ENCODE assay signal across 10 cellular contexts in genomic region chr9:133737071-133737773, GRCh38. TPM values are rescaled to one million over a fixed set of nuclear protein-coding genes. Genes with fewer than 3 reads are reported as not detected.
DNase-seq lines count a peak whose midpoint lies in the region; ATAC-seq and TF ChIP-seq lines count a peak whose summit lies in the region.
"Had no signal": no experiment of that assay in that cellular context is flagged by ENCODE, and none has a peak within 500 bp of the region (broad histone marks: within the 10 kb centered on the region; RNA-seq: fewer than 3 reads in every experiment).

No MANE protein-coding gene starts in this region.

- no peaks in the 10 kb centered on the region for H3K27me3 ChIP-seq in iPS-20b (ENCODE audit: insufficient read depth, low read length)
- H3K27me3 ChIP-seq in sigmoid colon, result no peaks in the 10 kb centered on the region
- H3K27me3 ChIP-seq in HAP-1 (ENCODE audit: low read depth), result no peaks in the 10 kb centered on the region
- H3K27me3 ChIP-seq: adrenal gland had no signal

- no peak for TF ChIP-seq CTCF in sigmoid colon (IDR thresholded peaks at IDR 0.05)

- H3K27ac ChIP-seq in iPS-20b (ENCODE audit: low read length) (no peak overlapping the region), sigmoid colon (no peak overlapping the region)
- H3K27ac ChIP-seq: adrenal gland, KMS-11 had no signal

- no peak for ATAC-seq in HG02938 (IDR thresholded peaks at IDR 0.05; ENCODE audit: unreplicated experiment)

- 65 to 72% methylated on average over 15 of the region's 15 CpGs for WGBS in sigmoid colon, 2 donors

- H3K4me1 ChIP-seq in ES-I3 (ENCODE audit: insufficient read depth, low read length), result peaks cover 27% of the 10 kb centered on the region; the same call in 1 of the 2 replicates
- H3K4me1 ChIP-seq in iPS-20b (ENCODE audit: insufficient read depth, low read length), result peaks cover 9% of the 10 kb centered on the region; the same call in 1 of the 2 replicates
- peaks cover 0 to 16% (median 15%) of the 10 kb centered on the region in 4 donors for H3K4me1 ChIP-seq in sigmoid colon
- no peaks in the 10 kb centered on the region for H3K4me1 ChIP-seq in HAP-1
- H3K4me1 ChIP-seq: adrenal gland had no signal

- peak; percentile 67 for DNase-seq in NCI-H2196 (lab: John Stamatoyannopoulos, UW; ENCODE audit: unreplicated experiment)
- DNase-seq in sigmoid colon, result peak; percentile 56
- no peak for DNase-seq in NOMO-1 (lab: John Stamatoyannopoulos, UW; ENCODE audit: unreplicated experiment in 2 of 2)
- DNase-seq in HAP-1 (ENCODE audit: low spot score in 2 of 2), result no peak

- no peak for TF ChIP-seq POLR2A in sigmoid colon (IDR thresholded peaks at IDR 0.05)

- H3K4me3 ChIP-seq in iPS-20b (ENCODE audit: low read length), result 0 out of 2 replicates have a peak overlapping the region, but pooled peaks have one; percentile 38
- H3K4me3 ChIP-seq in sigmoid colon, result peak overlapping the region in 2 of 4 donors; percentile 40 to 51
- H3K4me3 ChIP-seq in HAP-1, result no peak overlapping the region
- H3K4me3 ChIP-seq: mucosa of descending colon had no signal

- H3K9ac ChIP-seq in ES-I3 (ENCODE audit: low read depth, low read length) (peak overlapping the region; percentile 26; the same call in 1 of the 2 replicates), iPS-20b (ENCODE audit: low read depth, low read length) (no peak overlapping the region)
- H3K9ac ChIP-seq: KMS-11 had no signal

- H3K9me3 ChIP-seq in ES-I3 (ENCODE audit: control insufficient read depth, insufficient read depth, low read length) (no peaks in the 10 kb centered on the region), iPS-20b (ENCODE audit: insufficient read depth, low read depth, low read length) (no peaks in the 10 kb centered on the region), sigmoid colon (no peaks in the 10 kb centered on the region), HAP-1 (no peaks in the 10 kb centered on the region)
- H3K9me3 ChIP-seq: adrenal gland, mucosa of descending colon had no signal

- in situ Hi-C loops in HAP-1 (cut with MboI; ENCODE audit: low sequenced_read_pairs), result no loop called here

- TF ChIP-seq EP300 in sigmoid colon (IDR thresholded peaks at IDR 0.05), result no peak

- intact Hi-C loops in sigmoid colon (cut with DNase I), result loop anchor here (10.0 kb wide), 1 partner anchor 322 kb away; the partner anchor contains the start of gene REXO4

- H3K36me3 ChIP-seq in ES-I3 (ENCODE audit: insufficient read depth, low read length) (no peaks in the 10 kb centered on the region), iPS-20b (ENCODE audit: insufficient read depth, low read depth, low read length) (no peaks in the 10 kb centered on the region), sigmoid colon (no peaks in the 10 kb centered on the region), HAP-1 (replicated peaks) (no peaks in the 10 kb centered on the region)
- H3K36me3 ChIP-seq: adrenal gland had no signal

RNA-seq across cellular contexts. Expression of gene SARDH, which starts 0.9 kb away (rescaled TPM):
- 1 to 10 TPM in 3 of 4 donors, under 1 TPM in 1; 0.49 to 3.0 (median 2.4) TPM for total RNA-seq in sigmoid colon
- polyA plus RNA-seq in sigmoid colon, result 1 to 10 TPM in 1 of 3 donors, under 1 TPM in 1, not detected in 1; 0.60 to 2.1 TPM

Comparison
In these comparisons a context has a peak if more than half of its experiments do, and no peak if none do; other contexts are left out.
1. DNase-seq: peak in NCI-H2196 (single experiment) and sigmoid colon (single experiment); none in NOMO-1 (0 of 2) and HAP-1 (0 of 2).